ENCODE assay signal across 11 cellular contexts in the genomic region with DNA sequence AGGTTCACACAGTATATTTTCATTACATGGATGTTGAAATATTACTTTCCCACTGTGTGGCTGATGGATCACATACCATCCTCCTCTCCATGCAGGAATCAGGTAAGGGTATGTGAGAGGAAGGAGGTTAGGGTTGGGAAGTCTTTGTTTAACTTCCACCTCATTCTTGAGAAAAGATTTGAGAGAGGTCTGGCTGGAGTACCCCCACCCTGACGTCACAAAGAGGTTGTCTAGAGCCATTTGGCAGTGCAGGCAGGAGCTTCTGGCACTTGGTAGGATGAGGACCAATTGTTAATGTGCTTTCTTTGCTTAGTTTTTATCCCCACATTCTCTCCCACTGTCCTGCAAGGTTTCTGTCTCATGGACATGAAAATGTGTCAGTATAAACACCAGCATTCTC.
"Had no signal": no experiment of that assay in that cellular context is flagged by ENCODE, and none has a peak within 500 bp of the region (broad histone marks: within the 10 kb centered on the region; RNA-seq: fewer than 3 reads in every experiment).

No MANE protein-coding gene starts in this region.

- ATAC-seq: GM23338, HCT116 had no signal

- H2AFZ ChIP-seq: GM23248, GM23338 had no signal

- H3K27ac Mint-ChIP-seq: GM23338, H9, HFFc6 had no signal

- H3K27ac ChIP-seq: GM23248 had no signal

- H3K9ac ChIP-seq: GM23248 had no signal

- H3K4me1 Mint-ChIP-seq: GM23338 had no signal

- H3K4me1 ChIP-seq: HAP-1 had no signal

- FAIRE-seq: H1, H54 had no signal

- H3K4me3 Mint-ChIP-seq: GM23338, H9, HFFc6 had no signal

- DNase-seq: GM23248, GOT3, H7, H9, HCEC 1CT, HFFc6 had no signal

- H3K36me3 ChIP-seq: HAP-1 had no signal

- H3K4me2 ChIP-seq: GM23338 had no signal

- H3K4me3 ChIP-seq: GM23248, GM23338, HAP-1 had no signal
